Comparison of ENCODE assay signal across 14 cellular contexts in the genomic region with DNA sequence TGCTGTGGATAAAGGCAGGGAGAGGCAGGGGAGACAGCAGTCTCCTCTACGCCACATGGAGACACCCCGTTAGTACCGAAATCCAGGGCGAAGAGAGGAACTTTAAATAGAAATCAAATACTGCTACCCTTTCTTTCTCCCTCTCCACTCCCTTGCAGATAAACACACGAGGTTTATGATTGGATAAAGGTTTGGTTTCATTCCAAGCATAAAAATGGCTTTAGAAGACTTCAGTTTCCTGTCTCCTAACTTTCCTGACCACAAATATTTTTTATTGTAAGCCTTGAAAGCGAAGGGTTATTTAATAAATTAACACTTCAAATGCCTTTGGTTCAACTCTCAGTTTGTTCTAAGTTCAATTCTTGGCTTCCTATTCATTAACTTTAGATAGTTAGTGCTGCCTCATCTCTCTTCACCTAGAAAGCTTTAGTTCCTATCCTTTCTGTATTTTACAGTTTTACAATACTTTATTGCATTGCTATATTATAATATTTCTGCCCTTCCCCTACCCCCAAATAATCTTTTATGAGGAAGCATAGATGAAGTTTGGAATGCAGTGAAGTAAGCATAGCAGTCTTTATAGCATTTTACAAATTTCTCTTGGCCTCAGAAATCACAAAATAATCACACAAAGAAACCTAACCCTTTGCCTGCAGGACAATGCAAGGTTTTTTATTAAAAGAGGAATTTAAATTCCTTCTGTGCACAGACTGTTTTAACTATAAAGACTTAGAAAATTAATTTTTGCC. TPM values are rescaled to one million over a fixed set of nuclear protein-coding genes. Genes with fewer than 3 reads are reported as not detected.
A peak's percentile ranks its signal among the peaks of the same experiment; 100 is the strongest.
DNase-seq lines count a peak whose midpoint lies in the region; ATAC-seq and TF ChIP-seq lines count a peak whose summit lies in the region.
"Had no signal": no experiment of that assay in that cellular context is flagged by ENCODE, and none has a peak within 500 bp of the region (broad histone marks: within the 10 kb centered on the region; RNA-seq: fewer than 3 reads in every experiment).

No MANE protein-coding gene starts in this region.

- BruUV-seq in A673 (replicated peaks; lab: Mats Ljungman, UMichigan): no TSS peak

- no peaks in the 10 kb centered on the region for H3K27me3 ChIP-seq in A673 (replicated peaks; ENCODE audit: insufficient read depth, low read depth, low read length, poor library complexity)
- no peaks in the 10 kb centered on the region for H3K27me3 ChIP-seq in thyroid gland
- H3K27me3 ChIP-seq: foreskin keratinocyte had no signal

- no peak for TF ChIP-seq POLR2A in thyroid gland (IDR thresholded peaks at IDR 0.05)

- TF ChIP-seq CTCF in A673 (conservative IDR thresholded peaks at IDR 0.05; ENCODE audit: low read depth, low read length) (no peak), choroid plexus epithelial cell (conservative IDR thresholded peaks at IDR 0.05; ENCODE audit: low read depth, low read length) (no peak), mucosa of descending colon (IDR thresholded peaks at IDR 0.05) (no peak), thyroid gland (IDR thresholded peaks at IDR 0.05) (no peak)

- intact Hi-C loops in A673 (cut with micrococcal nuclease; ENCODE audit: unreplicated experiment) (no loop called here), mucosa of descending colon (cut with DNase I, micrococcal nuclease) (no loop called here), thyroid gland (cut with DNase I) (no loop called here)

- H3K9me3 ChIP-seq in A673 (ENCODE audit: low read depth, low read length, poor library complexity, severe bottlenecking) (no peaks in the 10 kb centered on the region), mucosa of descending colon (no peaks in the 10 kb centered on the region), thyroid gland (no peaks in the 10 kb centered on the region)

- no peak overlapping the region for H3K4me3 ChIP-seq in A673 (ENCODE audit: low read depth, low read length, poor library complexity, severe bottlenecking)
- peak overlapping the region; percentile 32 for H3K4me3 ChIP-seq in choroid plexus epithelial cell (ENCODE audit: low read depth, low read length)
- no peak overlapping the region for H3K4me3 ChIP-seq in mucosa of descending colon
- H3K4me3 ChIP-seq in thyroid gland (replicated peaks in 1 of 3): no peak overlapping the region

- H3K36me3 ChIP-seq in A673 (ENCODE audit: insufficient read depth, low read length, poor library complexity, severe bottlenecking) (no peaks in the 10 kb centered on the region), mucosa of descending colon (ENCODE audit: low read depth) (no peaks in the 10 kb centered on the region), thyroid gland (no peaks in the 10 kb centered on the region)

- DNase-seq in A673 (ENCODE audit: low spot score) (peak; percentile 89), LHCN-M2 (ENCODE audit: low read depth) (peak; percentile 47), choroid plexus epithelial cell (ENCODE audit: low read depth) (peak; percentile 79), mucosa of descending colon (no peak), mucosa of gallbladder (ENCODE audit: low spot score) (no peak), thyroid gland (no peak), GM19240 (ENCODE audit: insufficient read length, low spot score) (no peak)
- no peak for DNase-seq in NK-92 treated with Interleukin-12 subunit alpha and Interleukin-12 subunit beta, amount 100 ng/mL, for 24 hours (lab: John Stamatoyannopoulos, UW)
- DNase-seq: ACHN; foreskin keratinocyte; mesendoderm; MM.1S; NCI-H446 treated with DMSO at 0.1 percent for 48 hours; stimulated activated naive CD8-positive, alpha-beta T cell treated with anti-CD3 and anti-CD28 coated beads, Interleukin-15, Interleukin-2, amounts not matched to agents 100 U/mL and 50 U/mL, for 24 hours had no signal

- H3K27ac ChIP-seq in A673 (ENCODE audit: low read depth, low read length, poor library complexity, severe bottlenecking) (peak overlapping the region; percentile 56), thyroid gland (no peak overlapping the region)
- H3K27ac ChIP-seq: foreskin keratinocyte had no signal

- POLR2A ChIA-PET in A673 (lab: Charles Lee; ENCODE audit: low non-redundant PET): no interaction called here

- ATAC-seq in mucosa of descending colon: peak; percentile 61
- ATAC-seq: foreskin keratinocyte; stimulated activated naive CD8-positive, alpha-beta T cell treated with anti-CD3 and anti-CD28 coated beads, Interleukin-15, Interleukin-2, amounts not matched to agents 100 U/mL and 50 U/mL, for 24 hours had no signal

- WGBS in thyroid gland, 2 donors: 62 to 66% methylated on average over 6 of the region's 6 CpGs

- H3K4me1 ChIP-seq in A673 (ENCODE audit: insufficient read depth, low read length, poor library complexity, severe bottlenecking) (peaks cover 39% of the 10 kb centered on the region), mucosa of descending colon (ENCODE audit: low read depth) (peaks cover 3% of the 10 kb centered on the region), thyroid gland (peaks cover 0 to 3% of the 10 kb centered on the region in 2 donors)
- H3K4me1 ChIP-seq: foreskin keratinocyte had no signal

- CTCF ChIA-PET in A673 (lab: Charles Lee): interaction anchor here (0.7 kb wide), 1 partner anchor 481 kb away, joined by 5 read pairs; no protein-coding TSS in a partner anchor

RNA-seq across cellular contexts. Expression of a gene that starts 31.6 kb away (rescaled TPM):
- total RNA-seq in A673 (2021) (29.0 and 29.7 TPM in 2 replicates), LHCN-M2 (2014; rRNA removed) (11.0 and 17.4 TPM in 2 replicates), mucosa of descending colon (10 to 100 TPM; 21.9 to 34.1 (median 22.4) TPM), mucosa of gallbladder (50.6 TPM), thyroid gland (10 to 100 TPM in 3 of 4 donors, 1 to 10 TPM in 1; 7.6 to 36.3 (median 21.2) TPM)
- 10.1 TPM for polyA plus RNA-seq in LHCN-M2 (2012)

Comparison
In these comparisons a context has a peak if more than half of its experiments do, and no peak if none do; other contexts are left out.
1. DNase-seq: peak in A673 (single experiment), LHCN-M2 (single experiment) and choroid plexus epithelial cell (single experiment); none in mucosa of descending colon (0 of 3), mucosa of gallbladder (single experiment), thyroid gland (0 of 2), GM19240 (single experiment) and NK-92 treated with Interleukin-12 subunit alpha and Interleukin-12 subunit beta, amount 100 ng/mL, for 24 hours (single experiment).